ENCODE assay signal across 9 cellular contexts in genomic region chr7:142383826-142384507, GRCh38.
DNase-seq lines count a peak whose midpoint lies in the region; ATAC-seq lines count a peak whose summit lies in the region.
"Had no signal": no experiment of that assay in that cellular context is flagged by ENCODE, and none has a peak within 500 bp of the region (broad histone marks: within the 10 kb centered on the region; RNA-seq: fewer than 3 reads in every experiment).

No MANE protein-coding gene starts in this region.

- H3K9me3 Mint-ChIP-seq in activated CD8-positive, alpha-beta memory T cell treated with anti-CD3 and anti-CD28 coated beads, Interleukin-2, amount 10 ng/mL, durations not matched to agents 7 days and 5 days (ENCODE audit: low read depth) = no peaks in the 10 kb centered on the region
- H3K9me3 Mint-ChIP-seq in activated naive CD8-positive, alpha-beta T cell treated with anti-CD3 and anti-CD28 coated beads for 36 hours = no peaks in the 10 kb centered on the region
- no peaks in the 10 kb centered on the region for H3K9me3 Mint-ChIP-seq in stimulated activated effector memory CD8-positive, alpha-beta T cell treated with anti-CD3 and anti-CD28 coated beads, Interleukin-12 subunit alpha, Interleukin-12 subunit beta, amount 100 ng/mL, for 72 hours

- ATAC-seq in activated CD8-positive, alpha-beta memory T cell treated with anti-CD3 and anti-CD28 coated beads, Interleukin-2, amount 10 ng/mL, durations not matched to agents 7 days and 5 days = peak; percentile 59
- peak; percentile 61 for ATAC-seq in stimulated activated effector memory CD8-positive, alpha-beta T cell treated with anti-CD3 and anti-CD28 coated beads, Interleukin-12 subunit alpha, Interleukin-12 subunit beta, amount 100 ng/mL, for 72 hours
- no peak for ATAC-seq in HG02678 (IDR thresholded peaks at IDR 0.05; ENCODE audit: unreplicated experiment)

- peak overlapping the region; percentile 88 for H3K27ac Mint-ChIP-seq in activated CD8-positive, alpha-beta memory T cell treated with anti-CD3 and anti-CD28 coated beads, Interleukin-2, amount 10 ng/mL, durations not matched to agents 7 days and 5 days
- H3K27ac Mint-ChIP-seq in activated naive CD8-positive, alpha-beta T cell treated with anti-CD3 and anti-CD28 coated beads for 36 hours = peak overlapping the region; percentile 42
- peak overlapping the region; percentile 29 for H3K27ac Mint-ChIP-seq in stimulated activated effector memory CD8-positive, alpha-beta T cell treated with anti-CD3 and anti-CD28 coated beads, Interleukin-12 subunit alpha, Interleukin-12 subunit beta, amount 100 ng/mL, for 72 hours

- H3K36me3 Mint-ChIP-seq in activated CD8-positive, alpha-beta memory T cell treated with anti-CD3 and anti-CD28 coated beads, Interleukin-2, amount 10 ng/mL, durations not matched to agents 7 days and 5 days = no peaks in the 10 kb centered on the region
- no peaks in the 10 kb centered on the region for H3K36me3 Mint-ChIP-seq in activated naive CD8-positive, alpha-beta T cell treated with anti-CD3 and anti-CD28 coated beads for 36 hours
- H3K36me3 Mint-ChIP-seq in stimulated activated effector memory CD8-positive, alpha-beta T cell treated with anti-CD3 and anti-CD28 coated beads, Interleukin-12 subunit alpha, Interleukin-12 subunit beta, amount 100 ng/mL, for 72 hours = peaks cover 4% of the 10 kb centered on the region

- peaks cover 32% of the 10 kb centered on the region for H3K4me1 Mint-ChIP-seq in activated CD8-positive, alpha-beta memory T cell treated with anti-CD3 and anti-CD28 coated beads, Interleukin-2, amount 10 ng/mL, durations not matched to agents 7 days and 5 days
- H3K4me1 Mint-ChIP-seq in activated naive CD8-positive, alpha-beta T cell treated with anti-CD3 and anti-CD28 coated beads for 36 hours = peaks cover 24% of the 10 kb centered on the region
- H3K4me1 Mint-ChIP-seq in stimulated activated effector memory CD8-positive, alpha-beta T cell treated with anti-CD3 and anti-CD28 coated beads, Interleukin-12 subunit alpha, Interleukin-12 subunit beta, amount 100 ng/mL, for 72 hours = peaks cover 28% of the 10 kb centered on the region

- DNase-seq in activated CD8-positive, alpha-beta memory T cell treated with anti-CD3 and anti-CD28 coated beads, Interleukin-2, amount 10 ng/mL, durations not matched to agents 7 days and 5 days = peak; percentile 54
- DNase-seq in activated CD8-positive, alpha-beta memory T cell treated with anti-CD3 and anti-CD28 coated beads for 24 hours = no peak
- peak; percentile 75 for DNase-seq in HT1080 (ENCODE audit: low read depth)
- peak; percentile 16 for DNase-seq in activated naive CD8-positive, alpha-beta T cell treated with anti-CD3 and anti-CD28 coated beads for 36 hours
- DNase-seq in stimulated activated effector memory CD8-positive, alpha-beta T cell treated with anti-CD3 and anti-CD28 coated beads, Interleukin-12 subunit alpha, Interleukin-12 subunit beta, amount 100 ng/mL, for 72 hours (ENCODE audit: low spot score in 2 of 2) = no peak
- no peak for DNase-seq in ureter (ENCODE audit: low spot score)
- no peak for DNase-seq in HCEC 1CT
- DNase-seq: NCI-H1436 treated with DMSO at 0.1 percent for 48 hours had no signal

- H3K27me3 Mint-ChIP-seq in activated CD8-positive, alpha-beta memory T cell treated with anti-CD3 and anti-CD28 coated beads, Interleukin-2, amount 10 ng/mL, durations not matched to agents 7 days and 5 days = no peaks in the 10 kb centered on the region
- peaks cover 7% of the 10 kb centered on the region for H3K27me3 Mint-ChIP-seq in activated naive CD8-positive, alpha-beta T cell treated with anti-CD3 and anti-CD28 coated beads for 36 hours

- H3K4me3 Mint-ChIP-seq in activated CD8-positive, alpha-beta memory T cell treated with anti-CD3 and anti-CD28 coated beads, Interleukin-2, amount 10 ng/mL, durations not matched to agents 7 days and 5 days = peak overlapping the region; percentile 67
- peak overlapping the region; percentile 60 for H3K4me3 Mint-ChIP-seq in activated naive CD8-positive, alpha-beta T cell treated with anti-CD3 and anti-CD28 coated beads for 36 hours
- peak overlapping the region; percentile 52 for H3K4me3 Mint-ChIP-seq in stimulated activated effector memory CD8-positive, alpha-beta T cell treated with anti-CD3 and anti-CD28 coated beads, Interleukin-12 subunit alpha, Interleukin-12 subunit beta, amount 100 ng/mL, for 72 hours

- CTCF ChIA-PET in activated CD8-positive, alpha-beta memory T cell treated with anti-CD3 and anti-CD28 coated beads, Interleukin-2, amount 10 ng/mL, durations not matched to agents 7 days and 5 days (lab: Charles Lee) = interaction anchor here (0.7 to 4.8 kb wide), 20 partner anchors 8 to 1033 kb away, joined by 3 to 31 read pairs (median 6); no protein-coding TSS in a partner anchor

Comparison
In these comparisons a context has a peak if more than half of its experiments do, and no peak if none do; other contexts are left out.
1. DNase-seq: peak in activated CD8-positive, alpha-beta memory T cell treated with anti-CD3 and anti-CD28 coated beads, Interleukin-2, amount 10 ng/mL, durations not matched to agents 7 days and 5 days (single experiment), HT1080 (single experiment) and activated naive CD8-positive, alpha-beta T cell treated with anti-CD3 and anti-CD28 coated beads for 36 hours (single experiment); none in activated CD8-positive, alpha-beta memory T cell treated with anti-CD3 and anti-CD28 coated beads for 24 hours (single experiment), stimulated activated effector memory CD8-positive, alpha-beta T cell treated with anti-CD3 and anti-CD28 coated beads, Interleukin-12 subunit alpha, Interleukin-12 subunit beta, amount 100 ng/mL, for 72 hours (0 of 2), ureter (single experiment) and HCEC 1CT (single experiment).
2. H3K27ac Mint-ChIP-seq: peak in every context shown above with its lines; median percentile 88 in activated CD8-positive, alpha-beta memory T cell treated with anti-CD3 and anti-CD28 coated beads, Interleukin-2, amount 10 ng/mL, durations not matched to agents 7 days and 5 days; 42 in activated naive CD8-positive, alpha-beta T cell treated with anti-CD3 and anti-CD28 coated beads for 36 hours; 29 in stimulated activated effector memory CD8-positive, alpha-beta T cell treated with anti-CD3 and anti-CD28 coated beads, Interleukin-12 subunit alpha, Interleukin-12 subunit beta, amount 100 ng/mL, for 72 hours.
3. Peak in every context shown above with its lines, with median percentiles within 50 percentile points of each other: H3K4me3 Mint-ChIP-seq.